In the genomic region with DNA sequence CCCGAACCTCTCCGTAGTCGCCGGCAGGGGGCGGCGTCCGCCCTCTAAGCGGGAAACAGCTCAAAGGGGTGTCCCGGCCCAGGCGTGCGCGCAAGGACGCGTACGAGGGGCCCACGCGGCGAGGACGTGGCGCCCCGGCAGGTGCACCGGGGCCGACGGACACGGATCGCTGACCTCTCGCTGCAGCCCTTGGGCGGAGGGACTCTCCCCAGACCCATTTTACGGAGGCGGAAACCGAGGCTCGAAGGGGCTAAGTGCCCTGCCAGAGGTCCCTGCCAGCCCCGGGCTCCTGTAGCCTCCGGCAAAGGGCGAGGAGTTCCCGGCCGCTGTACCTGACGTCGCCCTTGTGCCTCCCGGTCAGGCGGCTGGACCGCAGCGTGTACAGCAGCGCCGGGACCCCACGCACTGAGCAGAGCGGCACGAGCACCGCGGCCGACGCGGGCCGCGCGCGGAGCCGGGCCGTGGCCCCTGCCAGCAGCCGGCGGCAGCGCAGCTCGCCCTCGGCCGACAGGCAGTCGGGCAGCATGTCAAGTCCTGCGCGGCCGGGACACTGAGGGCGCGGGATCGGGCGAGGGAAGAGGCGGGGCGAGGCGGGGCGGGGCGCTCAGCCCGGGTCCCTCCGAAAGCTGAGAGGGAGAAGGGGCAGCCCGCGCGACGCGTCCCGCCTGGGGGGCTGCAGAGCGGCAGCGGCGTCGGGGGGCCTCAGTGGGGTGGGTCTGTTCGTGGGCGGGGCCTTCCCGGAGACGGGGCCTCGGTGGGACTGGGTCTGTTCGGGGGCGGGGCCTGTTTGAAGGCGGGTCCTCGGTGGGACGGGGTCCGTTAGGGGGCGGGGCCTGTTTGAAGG, we compare ENCODE assay signal across 8 cellular contexts. TPM values are rescaled to one million over a fixed set of nuclear protein-coding genes. Genes with fewer than 3 reads are reported as not detected.
DNase-seq lines count a peak whose midpoint lies in the region; ATAC-seq and TF ChIP-seq lines count a peak whose summit lies in the region.

A gene with protein sequence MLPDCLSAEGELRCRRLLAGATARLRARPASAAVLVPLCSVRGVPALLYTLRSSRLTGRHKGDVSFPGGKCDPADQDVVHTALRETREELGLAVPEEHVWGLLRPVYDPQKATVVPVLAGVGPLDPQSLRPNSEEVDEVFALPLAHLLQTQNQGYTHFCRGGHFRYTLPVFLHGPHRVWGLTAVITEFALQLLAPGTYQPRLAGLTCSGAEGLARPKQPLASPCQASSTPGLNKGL (minus strand): TSS at position 552 of the 844 bp plus-strand sequence. CDS start 26 bp downstream, at position 526.

- peak within 1 kb of the TSS; percentile 90 to 99 for H3K27ac ChIP-seq in uterus

- H3K36me3 ChIP-seq in GM06990 (ENCODE audit: control insufficient read depth, insufficient read depth, low read length): no peaks in the 10 kb centered on the region
- H3K36me3 ChIP-seq in uterus: no peaks in the 10 kb centered on the region

- TF ChIP-seq CTCF in GM06990 (IDR thresholded peaks at IDR 0.05; ENCODE audit: insufficient read depth, low read length, poor library complexity, severe bottlenecking) (peak; percentile 89), uterus (IDR thresholded peaks at IDR 0.05) (peak; percentile 80 to 88 (median 88))

- H3K4me3 ChIP-seq in GM06990 (replicated peaks; ENCODE audit: low read depth, low read length) (peak within 1 kb of the TSS; percentile 63), uterus (peak within 1 kb of the TSS; percentile 70 to 91)

- H3K4me1 ChIP-seq in uterus: peaks cover 0 to 5% of the 10 kb centered on the region in 2 donors

- intact Hi-C loops in left ventricle myocardium superior (cut with micrococcal nuclease) (no loop called here), uterus (cut with DNase I; ENCODE audit: low total_unique reads) (no loop called here)

- peak; percentile 74 for ATAC-seq in left ventricle myocardium superior

- H3K27me3 ChIP-seq in GM06990 (replicated peaks; ENCODE audit: control insufficient read depth, insufficient read depth, low read length) (no peaks in the 10 kb centered on the region; the same call in 1 of the 2 replicates), uterus (no peaks in the 10 kb centered on the region)

- TF ChIP-seq POLR2A in uterus (IDR thresholded peaks at IDR 0.05): peak; percentile 21 to 62

- no peaks in the 10 kb centered on the region for H3K9me3 ChIP-seq in uterus

- DNase-seq in GM06990 (ENCODE audit: extremely low read depth, insufficient read length) (peak; percentile 91), H4 (ENCODE audit: low spot score) (peak; percentile 64), LoVo (ENCODE audit: low spot score) (peak; percentile 83), T-helper 1 cell (peak; percentile 76 to 90 (median 82)), amniotic stem cell (lab: John Stamatoyannopoulos, UW) (peak; percentile 54), left ventricle myocardium superior (peak; percentile 94), pulmonary artery endothelial cell (ENCODE audit: low read depth, low spot score) (peak; percentile 36), uterus (peak; percentile 79 to 84)

RNA-seq across cellular contexts. Expression of the gene that starts here (rescaled TPM):
- total RNA-seq in H4 (2014; rRNA removed; shearing (Covaris generic)): 12.4 and 15.7 TPM in 2 replicates
- total RNA-seq in left ventricle myocardium superior: 106 TPM
- 8.1 and 16.3 TPM in 2 replicates for total RNA-seq in pulmonary artery endothelial cell
- 1 to 10 TPM in 2 of 4 donors, not detected in 2; 3.5 to 7.6 TPM for total RNA-seq in uterus

Comparison
In these comparisons a context has a peak if more than half of its experiments do, and no peak if none do; other contexts are left out.
1. Peak in every context shown above with its lines: DNase-seq, ATAC-seq, H3K4me3 ChIP-seq and H3K27ac ChIP-seq.
2. DNase-seq: peak in every context shown above with its lines; median percentile 94 in left ventricle myocardium superior; 91 in GM06990; 83 in LoVo; 82 in T-helper 1 cell; 82 in uterus; 64 in H4; 54 in amniotic stem cell; 36 in pulmonary artery endothelial cell.